2 cellular contexts compared by ENCODE assay signal in the genomic region with DNA sequence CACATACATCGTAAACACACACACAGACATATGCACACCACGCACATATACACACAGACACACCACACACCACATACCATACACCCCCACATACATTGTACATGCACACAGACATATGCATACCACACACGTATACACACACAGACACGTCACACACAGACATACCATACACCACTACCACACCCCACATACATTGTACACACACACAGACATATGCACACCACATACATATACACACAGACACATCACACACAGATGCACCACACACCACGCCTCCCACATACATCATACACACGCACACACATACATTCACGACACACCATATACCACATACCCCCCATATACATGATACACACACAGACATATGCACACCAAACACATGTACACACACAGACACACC.
TF ChIP-seq lines count a peak whose summit lies in the region.

No MANE protein-coding gene starts in this region.

TF ChIP-seq in HEK293, 187 proteins besides CTCF, POLR2A, EP300 and RAD21:
- TF ChIP-seq, protein P1, sequence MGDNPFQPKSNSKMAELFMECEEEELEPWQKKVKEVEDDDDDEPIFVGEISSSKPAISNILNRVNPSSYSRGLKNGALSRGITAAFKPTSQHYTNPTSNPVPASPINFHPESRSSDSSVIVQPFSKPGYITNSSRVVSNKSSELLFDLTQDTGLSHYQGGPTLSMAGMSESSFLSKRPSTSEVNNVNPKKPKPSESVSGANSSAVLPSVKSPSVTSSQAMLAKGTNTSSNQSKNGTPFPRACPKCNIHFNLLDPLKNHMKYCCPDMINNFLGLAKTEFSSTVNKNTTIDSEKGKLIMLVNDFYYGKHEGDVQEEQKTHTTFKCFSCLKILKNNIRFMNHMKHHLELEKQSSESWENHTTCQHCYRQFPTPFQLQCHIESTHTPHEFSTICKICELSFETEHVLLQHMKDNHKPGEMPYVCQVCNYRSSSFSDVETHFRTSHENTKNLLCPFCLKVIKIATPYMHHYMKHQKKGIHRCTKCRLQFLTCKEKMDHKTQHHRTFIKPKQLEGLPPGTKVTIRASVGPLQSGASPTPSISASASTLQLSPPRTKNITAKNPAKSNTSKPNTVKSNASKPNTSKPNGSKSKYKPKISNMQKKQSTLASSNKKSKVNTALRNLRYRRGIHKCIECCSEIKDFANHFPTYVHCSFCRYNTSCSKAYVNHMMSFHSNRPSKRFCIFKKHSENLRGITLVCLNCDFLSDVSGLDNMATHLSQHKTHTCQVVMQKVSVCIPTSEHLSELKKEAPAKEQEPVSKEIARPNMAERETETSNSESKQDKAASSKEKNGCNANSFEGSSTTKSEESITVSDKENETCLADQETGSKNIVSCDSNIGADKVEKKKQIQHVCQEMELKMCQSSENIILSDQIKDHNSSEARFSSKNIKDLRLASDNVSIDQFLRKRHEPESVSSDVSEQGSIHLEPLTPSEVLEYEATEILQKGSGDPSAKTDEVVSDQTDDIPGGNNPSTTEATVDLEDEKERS (tag by site-specific recombination; IDR thresholded peaks at IDR 0.05) = no peak
- peak; percentile 9; the same call in 1 of the 2 replicates for TF ChIP-seq ZNF211 (tag by site-specific recombination; IDR thresholded peaks at IDR 0.05; ENCODE audit: low read depth)
- TF ChIP-seq SALL2 (tag by site-specific recombination; IDR thresholded peaks at IDR 0.05; ENCODE audit: borderline replicate concordance) = no peak
- 0 out of 2 replicates have a peak, but pooled peaks have one; percentile 31 for TF ChIP-seq ZNF521 (tag by site-specific recombination; IDR thresholded peaks at IDR 0.05)
- no peak for TF ChIP-seq ZNF274 (IDR thresholded peaks at IDR 0.05; ENCODE audit: low read length)
- no peak for TF ChIP-seq ZNF274 (tag by site-specific recombination; IDR thresholded peaks at IDR 0.05; ENCODE audit: borderline replicate concordance)

TF ChIP-seq in H1, 55 proteins besides CTCF, POLR2A, EP300 and RAD21 (continued from another document):
- TF ChIP-seq CBX5 (IDR thresholded peaks at IDR 0.05; ENCODE audit: low read depth, low read length) = no peak
